ENCODE assay signal across 19 cellular contexts in genomic region chr10:130020651-130021372, GRCh38. TPM values are rescaled to one million over a fixed set of nuclear protein-coding genes. Genes with fewer than 3 reads are reported as not detected.
DNase-seq lines count a peak whose midpoint lies in the region; ATAC-seq, FAIRE-seq and TF ChIP-seq lines count a peak whose summit lies in the region.
"Had no signal": no experiment of that assay in that cellular context is flagged by ENCODE, and none has a peak within 500 bp of the region (broad histone marks: within the 10 kb centered on the region; RNA-seq: fewer than 3 reads in every experiment).

No MANE protein-coding gene starts in this region.

- TF ChIP-seq POLR2A in transverse colon (IDR thresholded peaks at IDR 0.05) = no peak

- TF ChIP-seq EP300 in transverse colon (IDR thresholded peaks at IDR 0.05; ENCODE audit: low read depth) = no peak

- ATAC-seq in left lobe of liver (no peak), aorta (ENCODE audit: low FRiP score) (peak; percentile 31), GM18873 (IDR thresholded peaks at IDR 0.05; ENCODE audit: low FRiP score, unreplicated experiment) (no peak)
- ATAC-seq: effector memory CD8-positive, alpha-beta T cell had no signal

- H3K9me3 ChIP-seq in cardiac muscle cell (ENCODE audit: low read depth) (no peaks in the 10 kb centered on the region), left ventricle myocardium inferior (replicated peaks) (no peaks in the 10 kb centered on the region), aorta (ENCODE audit: control insufficient read depth, low read length) (no peaks in the 10 kb centered on the region), transverse colon (no peaks in the 10 kb centered on the region)
- H3K9me3 ChIP-seq: Caco-2 had no signal

- H3K4me1 ChIP-seq in cardiac muscle cell (ENCODE audit: low read depth) (no peaks in the 10 kb centered on the region), left ventricle myocardium inferior (no peaks in the 10 kb centered on the region), aorta (ENCODE audit: control insufficient read depth in 1 of 2, insufficient read depth in 2 of 2, low read length in 2 of 2) (no peaks in the 10 kb centered on the region), transverse colon (no peaks in the 10 kb centered on the region)
- H3K4me1 ChIP-seq: Caco-2 had no signal

- H3K27ac ChIP-seq in cardiac muscle cell (no peak overlapping the region), left ventricle myocardium inferior (replicated peaks) (no peak overlapping the region), aorta (ENCODE audit: low read depth in 1 of 2, low read length in 2 of 2) (no peak overlapping the region), transverse colon (no peak overlapping the region)

- no peak overlapping the region for H3K27ac Mint-ChIP-seq in immature natural killer cell
- H3K27ac Mint-ChIP-seq: activated CD4-positive, alpha-beta T cell treated with anti-CD3 and anti-CD28 coated beads for 36 hours; activated naive CD8-positive, alpha-beta T cell treated with anti-CD3 and anti-CD28 coated beads for 36 hours; effector memory CD8-positive, alpha-beta T cell; nephron had no signal

- no peak overlapping the region for H3K4me3 Mint-ChIP-seq in immature natural killer cell
- H3K4me3 Mint-ChIP-seq: activated CD4-positive, alpha-beta T cell treated with anti-CD3 and anti-CD28 coated beads for 36 hours; activated naive CD8-positive, alpha-beta T cell treated with anti-CD3 and anti-CD28 coated beads for 36 hours; effector memory CD8-positive, alpha-beta T cell; nephron had no signal

- DNase-seq in cardiac muscle cell (ENCODE audit: low read depth in 1 of 2, low spot score in 1 of 2) (peak; percentile 14 to 19), left ventricle myocardium inferior (no peak), bronchial epithelial cell (ENCODE audit: low read depth) (peak; percentile 3), left lobe of liver (ENCODE audit: low spot score) (peak; percentile 30), aorta (no peak), immature natural killer cell (no peak), transverse colon (no peak)
- DNase-seq: activated naive CD8-positive, alpha-beta T cell treated with anti-CD3 and anti-CD28 coated beads for 36 hours; Caco-2; effector memory CD8-positive, alpha-beta T cell; foreskin melanocyte; Kasumi-1; NCI-H1694 treated with DMSO at 0.1 percent for 48 hours; NCI-H510A treated with DMSO at 0.1 percent for 48 hours; stimulated activated CD4-positive, alpha-beta T cell treated with anti-CD3 and anti-CD28 coated beads, Interleukin-1b, Interleukin-23, amount 100 ng/mL, for 48 hours had no signal

- H3K4me1 Mint-ChIP-seq in immature natural killer cell = no peaks in the 10 kb centered on the region
- H3K4me1 Mint-ChIP-seq: activated CD4-positive, alpha-beta T cell treated with anti-CD3 and anti-CD28 coated beads for 36 hours had no signal

- no peak for FAIRE-seq in bronchial epithelial cell (lab: Jason Lieb, UNC)
- FAIRE-seq: GM12892 had no signal

- no peaks in the 10 kb centered on the region for H3K9me3 Mint-ChIP-seq in immature natural killer cell
- H3K9me3 Mint-ChIP-seq: activated naive CD8-positive, alpha-beta T cell treated with anti-CD3 and anti-CD28 coated beads for 36 hours; effector memory CD8-positive, alpha-beta T cell; nephron had no signal

- H3K27me3 ChIP-seq in cardiac muscle cell (no peaks in the 10 kb centered on the region), left ventricle myocardium inferior (ENCODE audit: low read depth) (peaks cover 44% of the 10 kb centered on the region), bronchial epithelial cell (ENCODE audit: control insufficient read depth, insufficient read depth, low read length) (no peaks in the 10 kb centered on the region), aorta (ENCODE audit: control insufficient read depth in 1 of 2, insufficient read depth in 2 of 2, low read length in 1 of 2) (no peaks in the 10 kb centered on the region), transverse colon (no peaks in the 10 kb centered on the region)

- H3K27me3 Mint-ChIP-seq in immature natural killer cell (ENCODE audit: low read depth in 3 of 3) = peaks cover 2 to 5% (median 2%) of the 10 kb centered on the region in 3 donors
- H3K27me3 Mint-ChIP-seq: activated CD4-positive, alpha-beta T cell treated with anti-CD3 and anti-CD28 coated beads for 36 hours; activated naive CD8-positive, alpha-beta T cell treated with anti-CD3 and anti-CD28 coated beads for 36 hours had no signal

- H3K36me3 ChIP-seq in cardiac muscle cell (no peaks in the 10 kb centered on the region), left ventricle myocardium inferior (no peaks in the 10 kb centered on the region), bronchial epithelial cell (ENCODE audit: control insufficient read depth, insufficient read depth, low read length) (no peaks in the 10 kb centered on the region), aorta (ENCODE audit: control insufficient read depth in 1 of 2, insufficient read depth in 2 of 2, low read length in 1 of 2) (no peaks in the 10 kb centered on the region), transverse colon (no peaks in the 10 kb centered on the region)

- 56 to 60% methylated on average over 19 of the region's 19 CpGs for WGBS in aorta, 2 donors
- 58 to 71% methylated on average over 3 to 19 of the region's 19 CpGs for WGBS in transverse colon (ENCODE audit: low coverage in 1 of 2), 2 donors

- H3K36me3 Mint-ChIP-seq in immature natural killer cell = no peaks in the 10 kb centered on the region
- H3K36me3 Mint-ChIP-seq: activated naive CD8-positive, alpha-beta T cell treated with anti-CD3 and anti-CD28 coated beads for 36 hours had no signal

- in situ Hi-C loops in transverse colon (cut with MboI; ENCODE audit: low pct_ligation_motif_present in 1 of 4, low pct_unique_long_range_greater_than_20kb in 1 of 4, low sequenced_read_pairs in 3 of 4) = no loop called here

- intact Hi-C loops in left ventricle myocardium inferior (cut with micrococcal nuclease) (no loop called here), aorta (cut with DNase I) (no loop called here), transverse colon (cut with DNase I; ENCODE audit: low total_unique reads) (no loop called here)

- H3K4me3 ChIP-seq in cardiac muscle cell (no peak overlapping the region), left ventricle myocardium inferior (no peak overlapping the region), bronchial epithelial cell (ENCODE audit: low read depth, low read length) (no peak overlapping the region), aorta (ENCODE audit: low read length in 2 of 2) (no peak overlapping the region), transverse colon (no peak overlapping the region)

- no peak for TF ChIP-seq CTCF in cardiac muscle cell (IDR thresholded peaks at IDR 0.05; ENCODE audit: low read depth, low read length)
- no peak for TF ChIP-seq CTCF in left ventricle myocardium inferior (IDR thresholded peaks at IDR 0.05; ENCODE audit: borderline replicate concordance)
- TF ChIP-seq CTCF in bronchial epithelial cell (IDR thresholded peaks at IDR 0.05; ENCODE audit: insufficient read depth, low read length, severe bottlenecking) = no peak
- TF ChIP-seq CTCF in transverse colon (IDR thresholded peaks at IDR 0.05) = no peak

RNA-seq across cellular contexts. Expression of gene EBF3, which starts 56.7 kb away (rescaled TPM):
- total RNA-seq in cardiac muscle cell (2.2 and 2.8 TPM in 2 replicates), left ventricle myocardium inferior (6.2 TPM), bronchial epithelial cell (0.26 TPM in 1 of 2 replicates, not detected in the other), left lobe of liver (not detected), aorta (10 to 100 TPM in 1 of 2 donors, 1 to 10 TPM in 1; 8.4 to 23.3 TPM), transverse colon (1 to 10 TPM in 2 of 4 donors, under 1 TPM in 2; 0.37 to 6.6 (median 1.0) TPM)
- polyA plus RNA-seq in cardiac muscle cell (0.12 and 0.61 TPM in 2 replicates), aorta (under 1 TPM; 0.13 to 0.15 TPM), immature natural killer cell (not detected)
- total RNA-seq: activated CD4-positive, alpha-beta T cell treated with anti-CD3 and anti-CD28 coated beads for 36 hours; activated naive CD8-positive, alpha-beta T cell treated with anti-CD3 and anti-CD28 coated beads for 36 hours had no signal

Comparison
In these comparisons a context has a peak if more than half of its experiments do, and no peak if none do; other contexts are left out.
1. DNase-seq: peak in cardiac muscle cell (2 of 2), bronchial epithelial cell (single experiment) and left lobe of liver (single experiment); none in left ventricle myocardium inferior (single experiment), aorta (0 of 2), immature natural killer cell (0 of 3) and transverse colon (single experiment).